ENCODE assay signal across 8 cellular contexts in genomic region chr15:32861741-32862140, GRCh38.
DNase-seq lines count a peak whose midpoint lies in the region; ATAC-seq lines count a peak whose summit lies in the region.

No MANE protein-coding gene starts in this region.

- no peak for ATAC-seq in HG02642 (IDR thresholded peaks at IDR 0.05; ENCODE audit: poor library complexity, unreplicated experiment)

- DNase-seq in GM04504 (ENCODE audit: low read depth) = peak; percentile 82
- peak; percentile 57 for DNase-seq in NOMO-1 treated with dmso at 0.1 percent for 144 hours (lab: John Stamatoyannopoulos, UW; ENCODE audit: unreplicated experiment)
- peak; percentile 53 for DNase-seq in fibroblast of the conjunctiva (ENCODE audit: low read depth)
- DNase-seq in putamen (ENCODE audit: low spot score) = peak; percentile 29
- no peak for DNase-seq in NCI-H510A (lab: John Stamatoyannopoulos, UW)
- DNase-seq in NCI-H1417 treated with DMSO at 0.1 percent for 48 hours (lab: John Stamatoyannopoulos, UW) = no peak
- no peak for DNase-seq in NK-92 treated with Interleukin-12 subunit alpha and Interleukin-12 subunit beta, amount 100 ng/mL, for 24 hours (lab: John Stamatoyannopoulos, UW)

Comparison
In these comparisons a context has a peak if more than half of its experiments do, and no peak if none do; other contexts are left out.
1. DNase-seq: peak in GM04504 (single experiment), NOMO-1 treated with dmso at 0.1 percent for 144 hours (single experiment), fibroblast of the conjunctiva (single experiment) and putamen (single experiment); none in NCI-H510A (single experiment), NCI-H1417 treated with DMSO at 0.1 percent for 48 hours (single experiment) and NK-92 treated with Interleukin-12 subunit alpha and Interleukin-12 subunit beta, amount 100 ng/mL, for 24 hours (single experiment).